1 cellular context compared by ENCODE assay signal in the genomic region with DNA sequence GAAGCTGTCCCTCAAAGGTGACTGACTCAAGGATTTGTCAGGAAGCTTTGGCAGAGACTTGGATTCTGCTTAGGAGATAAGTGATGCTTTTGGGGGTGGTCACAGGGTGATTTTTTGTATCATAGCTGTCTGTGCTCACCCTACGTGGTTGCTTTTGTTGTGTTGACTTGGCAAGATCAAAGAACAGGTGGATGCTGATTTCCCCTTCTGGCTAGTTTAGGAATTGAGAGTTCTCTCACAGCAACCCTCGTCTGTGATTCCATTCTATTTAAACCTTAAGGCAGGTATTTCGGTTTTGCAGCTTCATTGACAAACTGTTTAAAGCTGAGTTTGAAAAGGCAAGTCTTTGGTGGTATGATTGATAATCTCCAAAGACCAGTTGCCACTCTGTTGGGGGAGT.
TF ChIP-seq lines count a peak whose summit lies in the region.

No MANE protein-coding gene starts in this region.

TF ChIP-seq in WTC11, 78 proteins besides CTCF, POLR2A, EP300 and RAD21 (continued from another document):
- TF ChIP-seq, protein P1, sequence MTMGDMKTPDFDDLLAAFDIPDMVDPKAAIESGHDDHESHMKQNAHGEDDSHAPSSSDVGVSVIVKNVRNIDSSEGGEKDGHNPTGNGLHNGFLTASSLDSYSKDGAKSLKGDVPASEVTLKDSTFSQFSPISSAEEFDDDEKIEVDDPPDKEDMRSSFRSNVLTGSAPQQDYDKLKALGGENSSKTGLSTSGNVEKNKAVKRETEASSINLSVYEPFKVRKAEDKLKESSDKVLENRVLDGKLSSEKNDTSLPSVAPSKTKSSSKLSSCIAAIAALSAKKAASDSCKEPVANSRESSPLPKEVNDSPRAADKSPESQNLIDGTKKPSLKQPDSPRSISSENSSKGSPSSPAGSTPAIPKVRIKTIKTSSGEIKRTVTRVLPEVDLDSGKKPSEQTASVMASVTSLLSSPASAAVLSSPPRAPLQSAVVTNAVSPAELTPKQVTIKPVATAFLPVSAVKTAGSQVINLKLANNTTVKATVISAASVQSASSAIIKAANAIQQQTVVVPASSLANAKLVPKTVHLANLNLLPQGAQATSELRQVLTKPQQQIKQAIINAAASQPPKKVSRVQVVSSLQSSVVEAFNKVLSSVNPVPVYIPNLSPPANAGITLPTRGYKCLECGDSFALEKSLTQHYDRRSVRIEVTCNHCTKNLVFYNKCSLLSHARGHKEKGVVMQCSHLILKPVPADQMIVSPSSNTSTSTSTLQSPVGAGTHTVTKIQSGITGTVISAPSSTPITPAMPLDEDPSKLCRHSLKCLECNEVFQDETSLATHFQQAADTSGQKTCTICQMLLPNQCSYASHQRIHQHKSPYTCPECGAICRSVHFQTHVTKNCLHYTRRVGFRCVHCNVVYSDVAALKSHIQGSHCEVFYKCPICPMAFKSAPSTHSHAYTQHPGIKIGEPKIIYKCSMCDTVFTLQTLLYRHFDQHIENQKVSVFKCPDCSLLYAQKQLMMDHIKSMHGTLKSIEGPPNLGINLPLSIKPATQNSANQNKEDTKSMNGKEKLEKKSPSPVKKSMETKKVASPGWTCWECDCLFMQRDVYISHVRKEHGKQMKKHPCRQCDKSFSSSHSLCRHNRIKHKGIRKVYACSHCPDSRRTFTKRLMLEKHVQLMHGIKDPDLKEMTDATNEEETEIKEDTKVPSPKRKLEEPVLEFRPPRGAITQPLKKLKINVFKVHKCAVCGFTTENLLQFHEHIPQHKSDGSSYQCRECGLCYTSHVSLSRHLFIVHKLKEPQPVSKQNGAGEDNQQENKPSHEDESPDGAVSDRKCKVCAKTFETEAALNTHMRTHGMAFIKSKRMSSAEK (CRISPR knock-in tag; IDR thresholded peaks at IDR 0.05; ENCODE audit: borderline replicate concordance) = no peak
- TF ChIP-seq, protein P2, sequence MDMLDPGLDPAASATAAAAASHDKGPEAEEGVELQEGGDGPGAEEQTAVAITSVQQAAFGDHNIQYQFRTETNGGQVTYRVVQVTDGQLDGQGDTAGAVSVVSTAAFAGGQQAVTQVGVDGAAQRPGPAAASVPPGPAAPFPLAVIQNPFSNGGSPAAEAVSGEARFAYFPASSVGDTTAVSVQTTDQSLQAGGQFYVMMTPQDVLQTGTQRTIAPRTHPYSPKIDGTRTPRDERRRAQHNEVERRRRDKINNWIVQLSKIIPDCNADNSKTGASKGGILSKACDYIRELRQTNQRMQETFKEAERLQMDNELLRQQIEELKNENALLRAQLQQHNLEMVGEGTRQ (CRISPR knock-in tag; IDR thresholded peaks at IDR 0.05) = no peak
- TF ChIP-seq JUN (CRISPR knock-in tag; IDR thresholded peaks at IDR 0.05) = no peak
